In genomic region chr21:41171210-41171609, GRCh38 we compare ENCODE assay signal across 1 cellular context.
TF ChIP-seq lines count a peak whose summit lies in the region.

No MANE protein-coding gene starts in this region.

TF ChIP-seq in H1, 55 proteins besides CTCF, POLR2A, EP300 and RAD21 (continued from another document):
- TF ChIP-seq CHD7 (IDR thresholded peaks at IDR 0.05; ENCODE audit: insufficient replicate concordance, low read length) (no peak), TEAD4 (IDR thresholded peaks at IDR 0.05; ENCODE audit: low read depth, low read length) (no peak), TAF7 (optimal IDR thresholded peaks at IDR 0.05; ENCODE audit: borderline replicate concordance, low read depth, low read length) (no peak)
